19 cellular contexts compared by ENCODE assay signal in genomic region chrX:140507223-140507981, GRCh38. TPM values are rescaled to one million over a fixed set of nuclear protein-coding genes. Genes with fewer than 3 reads are reported as not detected.
A peak's percentile ranks its signal among the peaks of the same experiment; 100 is the strongest.
DNase-seq lines count a peak whose midpoint lies in the region; ATAC-seq and TF ChIP-seq lines count a peak whose summit lies in the region.
"Had no signal": no experiment of that assay in that cellular context is flagged by ENCODE, and none has a peak within 500 bp of the region (broad histone marks: within the 10 kb centered on the region; RNA-seq: fewer than 3 reads in every experiment).

No MANE protein-coding gene starts in this region.

- WGBS in mammary epithelial cell (ENCODE audit: low coverage, missing lambda C conversion rate): 36% methylated on average over 34 of the region's 36 CpGs
- WGBS in mesodermal cell (ENCODE audit: insufficient coverage in 2 of 2), 2 experiments: 0 to 2% methylated on average over 4 to 11 of the region's 36 CpGs

- CTCF ChIA-PET in mammary epithelial cell (lab: Charles Lee; ENCODE audit: low non-redundant PET): no interaction called here

- no peak overlapping the region for H3K9ac ChIP-seq in mammary epithelial cell (ENCODE audit: insufficient read depth, low read length)

- H2AFZ ChIP-seq in mammary epithelial cell (ENCODE audit: low read depth, low read length): no peak overlapping the region

- H3K4me2 ChIP-seq in mammary epithelial cell (ENCODE audit: insufficient read depth, low read depth, low read length): no peak overlapping the region

- BruUV-seq in mammary epithelial cell (replicated peaks; lab: Mats Ljungman, UMichigan): no TSS peak

- no peak for TF ChIP-seq CTCF in mammary epithelial cell (conservative IDR thresholded peaks at IDR 0.05 in 1 of 2, IDR thresholded peaks at IDR 0.05 in 1 of 2; ENCODE audit: extremely low read depth in 1 of 2, insufficient read depth in 1 of 2, low read depth in 1 of 2, low read length in 2 of 2)

- peaks cover 18% of the 10 kb centered on the region for H3K9me3 ChIP-seq in mammary epithelial cell (replicated peaks; ENCODE audit: insufficient read depth, low read length)
- H3K9me3 ChIP-seq in mesodermal cell (ENCODE audit: control insufficient read depth, low read length): no peaks in the 10 kb centered on the region
- H3K9me3 ChIP-seq: prostate gland, suprapubic skin had no signal

- DNase-seq in EL (peak; percentile 19), HPDE6-E6E7 (ENCODE audit: extremely low spot score) (peak; percentile 16), mammary epithelial cell (peak; percentile 5)
- no peak for DNase-seq in stimulated activated CD4-positive, alpha-beta T cell treated with anti-CD3 and anti-CD28 coated beads, Interleukin-12 subunit alpha, Interleukin-12 subunit beta, amount 100 ng/mL, for 4 hours
- no peak for DNase-seq in effector CD4-positive, alpha-beta T cell
- DNase-seq: activated CD4-positive, CD25-positive, alpha-beta regulatory T cell; activated effector memory CD4-positive, alpha-beta T cell treated with Interleukin-2 at 50 U/mL for 16 hours; amniotic stem cell; NCI-H187; NCI-H526; T-helper 1 cell had no signal

- intact Hi-C loops in mammary epithelial cell (cut with micrococcal nuclease): no loop called here

- in situ Hi-C loops in mammary epithelial cell (cut with MboI; ENCODE audit: low sequenced_read_pairs in 2 of 2): no loop called here

- H3K36me3 ChIP-seq in mammary epithelial cell (ENCODE audit: insufficient read depth, low read length): no peaks in the 10 kb centered on the region
- no peaks in the 10 kb centered on the region for H3K36me3 ChIP-seq in mesodermal cell (ENCODE audit: control insufficient read depth, insufficient read depth, low read length)
- H3K36me3 ChIP-seq: prostate gland, suprapubic skin had no signal

- peaks cover 43% of the 10 kb centered on the region for H3K27me3 ChIP-seq in mammary epithelial cell (ENCODE audit: insufficient read depth, low read length)

- H3K27ac ChIP-seq in mammary epithelial cell (ENCODE audit: insufficient read depth, low read depth, low read length) (no peak overlapping the region), mesodermal cell (ENCODE audit: low read depth, low read length, severe bottlenecking) (no peak overlapping the region)
- H3K27ac ChIP-seq: epithelial cell of prostate, prostate gland, suprapubic skin had no signal

- H4K20me1 ChIP-seq in mammary epithelial cell (ENCODE audit: insufficient read depth, low read length): no peaks in the 10 kb centered on the region

- dilution Hi-C loops in mammary epithelial cell (cut with HindIII; ENCODE audit: low sequenced_read_pairs): no loop called here

- ATAC-seq in GM19455 (IDR thresholded peaks at IDR 0.05; ENCODE audit: unreplicated experiment) (no peak), GM19023 (IDR thresholded peaks at IDR 0.05; ENCODE audit: unreplicated experiment) (no peak)

- no peak overlapping the region for H3K4me3 ChIP-seq in mammary epithelial cell (replicated peaks in 1 of 3; ENCODE audit: insufficient read depth in 1 of 3, low read depth in 2 of 3, low read length in 3 of 3)
- H3K4me3 ChIP-seq in mesodermal cell (ENCODE audit: extremely low read depth, insufficient read depth, low read length, poor library complexity, severe bottlenecking): peak overlapping the region; percentile 2
- H3K4me3 ChIP-seq: prostate gland, suprapubic skin had no signal

- H3K4me1 ChIP-seq in mammary epithelial cell (ENCODE audit: insufficient read depth, low read length) (no peaks in the 10 kb centered on the region), mesodermal cell (ENCODE audit: control insufficient read depth, insufficient read depth, low read length, poor library complexity, severe bottlenecking) (peaks cover 9% of the 10 kb centered on the region)
- H3K4me1 ChIP-seq: prostate gland had no signal

- no peaks in the 10 kb centered on the region for H3K79me2 ChIP-seq in mammary epithelial cell (ENCODE audit: insufficient read depth, low read length)

RNA-seq across cellular contexts. Expression of gene SOX3, which starts 2.5 kb away (rescaled TPM):
- total RNA-seq in mammary epithelial cell: not detected
- not detected for polyA plus RNA-seq in mammary epithelial cell
- not detected for polyA minus RNA-seq in mammary epithelial cell
- 0.66 TPM for polyA plus RNA-seq in mesodermal cell (2013, experiment 1 of 2)
- polyA plus RNA-seq in mesodermal cell (2013, experiment 2 of 2): 0.15 TPM
- total RNA-seq: activated CD8-positive, alpha-beta memory T cell treated with anti-CD3 and anti-CD28 coated beads for 36 hours; LHCN-M2; suprapubic skin had no signal

Comparison
In these comparisons a context has a peak if more than half of its experiments do, and no peak if none do; other contexts are left out.
1. DNase-seq: peak in EL (single experiment), HPDE6-E6E7 (single experiment) and mammary epithelial cell (single experiment); none in stimulated activated CD4-positive, alpha-beta T cell treated with anti-CD3 and anti-CD28 coated beads, Interleukin-12 subunit alpha, Interleukin-12 subunit beta, amount 100 ng/mL, for 4 hours (single experiment) and effector CD4-positive, alpha-beta T cell (single experiment).